In genomic region chr4:6855692-6856297, GRCh38 we compare ENCODE assay signal across 8 cellular contexts.
DNase-seq lines count a peak whose midpoint lies in the region; ATAC-seq, FAIRE-seq and TF ChIP-seq lines count a peak whose summit lies in the region.

No MANE protein-coding gene starts in this region.

- peak; percentile 14 for DNase-seq in COR-L47 (lab: John Stamatoyannopoulos, UW)
- peak; percentile 52 for DNase-seq in GM19239 (ENCODE audit: insufficient read length, low spot score)
- peak; percentile 66 to 79 for DNase-seq in erythroblast (lab: John Stamatoyannopoulos, UW)
- DNase-seq in stimulated activated CD4-positive, alpha-beta T cell treated with anti-CD3 and anti-CD28 coated beads, Interleukin-4, amount 100 ng/mL, for 24 hours: peak; percentile 48
- no peak for DNase-seq in KG1 (lab: John Stamatoyannopoulos, UW)
- DNase-seq in putamen (ENCODE audit: low spot score): no peak

- TF ChIP-seq POLR2A in erythroblast (IDR thresholded peaks at IDR 0.05; ENCODE audit: low read length): no peak

- ATAC-seq in HG03139 (IDR thresholded peaks at IDR 0.05; ENCODE audit: unreplicated experiment) (peak; percentile 92), SK-N-SH treated with all-trans-retinoic acid at 6 μM for 48 hours (peak; percentile 73)

- FAIRE-seq in GM19239 (lab: Jason Lieb, UNC): peak; percentile 98

TF ChIP-seq in SK-N-SH treated with all-trans-retinoic acid at 6 μM for 48 hours, 23 proteins besides CTCF, POLR2A, EP300 and RAD21:
- TF ChIP-seq SNAI2 (CRISPR knock-in tag; IDR thresholded peaks at IDR 0.05) (no peak), TOX (CRISPR knock-in tag; IDR thresholded peaks at IDR 0.05; ENCODE audit: borderline replicate concordance) (no peak), ZNF8 (CRISPR knock-in tag; IDR thresholded peaks at IDR 0.05) (no peak), ZNF565 (CRISPR knock-in tag; conservative IDR thresholded peaks at IDR 0.05; ENCODE audit: low read depth) (no peak), CSRNP3 (CRISPR knock-in tag; IDR thresholded peaks at IDR 0.05) (no peak), TCF4 (CRISPR knock-in tag; IDR thresholded peaks at IDR 0.05; ENCODE audit: borderline replicate concordance) (no peak), GLIS3 (CRISPR knock-in tag; IDR thresholded peaks at IDR 0.05) (no peak), ZNF70 (CRISPR knock-in tag; IDR thresholded peaks at IDR 0.05) (no peak), RARB (CRISPR knock-in tag; IDR thresholded peaks at IDR 0.05) (no peak), ESRRG (CRISPR knock-in tag; IDR thresholded peaks at IDR 0.05) (no peak), ZFP3 (CRISPR knock-in tag; IDR thresholded peaks at IDR 0.05) (no peak), PPARA (CRISPR knock-in tag; IDR thresholded peaks at IDR 0.05; ENCODE audit: borderline replicate concordance) (no peak), CSDC2 (CRISPR knock-in tag; IDR thresholded peaks at IDR 0.05) (no peak)
- TF ChIP-seq, protein P1, sequence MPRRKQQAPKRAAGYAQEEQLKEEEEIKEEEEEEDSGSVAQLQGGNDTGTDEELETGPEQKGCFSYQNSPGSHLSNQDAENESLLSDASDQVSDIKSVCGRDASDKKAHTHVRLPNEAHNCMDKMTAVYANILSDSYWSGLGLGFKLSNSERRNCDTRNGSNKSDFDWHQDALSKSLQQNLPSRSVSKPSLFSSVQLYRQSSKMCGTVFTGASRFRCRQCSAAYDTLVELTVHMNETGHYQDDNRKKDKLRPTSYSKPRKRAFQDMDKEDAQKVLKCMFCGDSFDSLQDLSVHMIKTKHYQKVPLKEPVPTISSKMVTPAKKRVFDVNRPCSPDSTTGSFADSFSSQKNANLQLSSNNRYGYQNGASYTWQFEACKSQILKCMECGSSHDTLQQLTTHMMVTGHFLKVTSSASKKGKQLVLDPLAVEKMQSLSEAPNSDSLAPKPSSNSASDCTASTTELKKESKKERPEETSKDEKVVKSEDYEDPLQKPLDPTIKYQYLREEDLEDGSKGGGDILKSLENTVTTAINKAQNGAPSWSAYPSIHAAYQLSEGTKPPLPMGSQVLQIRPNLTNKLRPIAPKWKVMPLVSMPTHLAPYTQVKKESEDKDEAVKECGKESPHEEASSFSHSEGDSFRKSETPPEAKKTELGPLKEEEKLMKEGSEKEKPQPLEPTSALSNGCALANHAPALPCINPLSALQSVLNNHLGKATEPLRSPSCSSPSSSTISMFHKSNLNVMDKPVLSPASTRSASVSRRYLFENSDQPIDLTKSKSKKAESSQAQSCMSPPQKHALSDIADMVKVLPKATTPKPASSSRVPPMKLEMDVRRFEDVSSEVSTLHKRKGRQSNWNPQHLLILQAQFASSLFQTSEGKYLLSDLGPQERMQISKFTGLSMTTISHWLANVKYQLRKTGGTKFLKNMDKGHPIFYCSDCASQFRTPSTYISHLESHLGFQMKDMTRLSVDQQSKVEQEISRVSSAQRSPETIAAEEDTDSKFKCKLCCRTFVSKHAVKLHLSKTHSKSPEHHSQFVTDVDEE (CRISPR knock-in tag; IDR thresholded peaks at IDR 0.05): no peak
- TF ChIP-seq, protein P2, sequence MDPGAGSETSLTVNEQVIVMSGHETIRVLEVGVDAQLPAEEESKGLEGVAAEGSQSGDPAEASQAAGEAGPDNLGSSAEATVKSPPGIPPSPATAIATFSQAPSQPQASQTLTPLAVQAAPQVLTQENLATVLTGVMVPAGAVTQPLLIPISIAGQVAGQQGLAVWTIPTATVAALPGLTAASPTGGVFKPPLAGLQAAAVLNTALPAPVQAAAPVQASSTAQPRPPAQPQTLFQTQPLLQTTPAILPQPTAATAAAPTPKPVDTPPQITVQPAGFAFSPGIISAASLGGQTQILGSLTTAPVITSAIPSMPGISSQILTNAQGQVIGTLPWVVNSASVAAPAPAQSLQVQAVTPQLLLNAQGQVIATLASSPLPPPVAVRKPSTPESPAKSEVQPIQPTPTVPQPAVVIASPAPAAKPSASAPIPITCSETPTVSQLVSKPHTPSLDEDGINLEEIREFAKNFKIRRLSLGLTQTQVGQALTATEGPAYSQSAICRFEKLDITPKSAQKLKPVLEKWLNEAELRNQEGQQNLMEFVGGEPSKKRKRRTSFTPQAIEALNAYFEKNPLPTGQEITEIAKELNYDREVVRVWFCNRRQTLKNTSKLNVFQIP (CRISPR knock-in tag; IDR thresholded peaks at IDR 0.05; ENCODE audit: borderline replicate concordance, low read depth): no peak
- TF ChIP-seq, protein P3, sequence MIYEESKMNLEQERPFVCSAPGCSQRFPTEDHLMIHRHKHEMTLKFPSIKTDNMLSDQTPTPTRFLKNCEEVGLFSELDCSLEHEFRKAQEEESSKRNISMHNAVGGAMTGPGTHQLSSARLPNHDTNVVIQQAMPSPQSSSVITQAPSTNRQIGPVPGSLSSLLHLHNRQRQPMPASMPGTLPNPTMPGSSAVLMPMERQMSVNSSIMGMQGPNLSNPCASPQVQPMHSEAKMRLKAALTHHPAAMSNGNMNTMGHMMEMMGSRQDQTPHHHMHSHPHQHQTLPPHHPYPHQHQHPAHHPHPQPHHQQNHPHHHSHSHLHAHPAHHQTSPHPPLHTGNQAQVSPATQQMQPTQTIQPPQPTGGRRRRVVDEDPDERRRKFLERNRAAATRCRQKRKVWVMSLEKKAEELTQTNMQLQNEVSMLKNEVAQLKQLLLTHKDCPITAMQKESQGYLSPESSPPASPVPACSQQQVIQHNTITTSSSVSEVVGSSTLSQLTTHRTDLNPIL (CRISPR knock-in tag; IDR thresholded peaks at IDR 0.05; ENCODE audit: low read depth): no peak

Comparison
In these comparisons a context has a peak if more than half of its experiments do, and no peak if none do; other contexts are left out.
1. DNase-seq: peak in COR-L47 (single experiment), GM19239 (single experiment), erythroblast (2 of 2) and stimulated activated CD4-positive, alpha-beta T cell treated with anti-CD3 and anti-CD28 coated beads, Interleukin-4, amount 100 ng/mL, for 24 hours (single experiment); none in KG1 (single experiment) and putamen (single experiment).